ENCODE assay signal across 8 cellular contexts in genomic region chr16:25111403-25112166, GRCh38. TPM values are rescaled to one million over a fixed set of nuclear protein-coding genes. Genes with fewer than 3 reads are reported as not detected.
DNase-seq lines count a peak whose midpoint lies in the region; ATAC-seq, FAIRE-seq and TF ChIP-seq lines count a peak whose summit lies in the region.

Gene LCMT1 (plus strand): TSS chr16:25111742. CDS start chr16:25111884, 142 bp downstream.

- H3K9me3 ChIP-seq in BE2C = no peaks in the 10 kb centered on the region

- H3K4me1 ChIP-seq in BE2C = no peaks in the 10 kb centered on the region

- DNase-seq in BE2C (peak; percentile 91), GM19240 (ENCODE audit: insufficient read length, low spot score) (peak; percentile 90), NCI-H526 (lab: John Stamatoyannopoulos, UW) (peak; percentile 98 to 99), kidney tubule cell (ENCODE audit: low spot score) (peak; percentile 99)
- DNase-seq in activated CD4-positive, alpha-beta T cell treated with anti-CD3 and anti-CD28 coated beads for 48 hours = peak; percentile 94
- DNase-seq in stimulated activated CD4-positive, alpha-beta T cell treated with anti-CD3 and anti-CD28 coated beads, Interleukin-1b, Interleukin-23, amount 100 ng/mL, for 24 hours (ENCODE audit: low read depth in 4 of 4, low spot score in 1 of 4) = peak; percentile 73 to 90 (median 82)

- H3K36me3 ChIP-seq in BE2C = no peaks in the 10 kb centered on the region

- no peak for TF ChIP-seq CTCF in BE2C (IDR thresholded peaks at IDR 0.05; ENCODE audit: low read depth, low read length)

- peak; percentile 33 for FAIRE-seq in colon (lab: Jason Lieb, UNC)

- peak within 1 kb of the TSS; percentile 77 for H3K4me3 ChIP-seq in BE2C (ENCODE audit: low read depth, low read length)

- peak; percentile 93 for ATAC-seq in HG03460 (IDR thresholded peaks at IDR 0.05; ENCODE audit: unreplicated experiment)

- no peaks in the 10 kb centered on the region for H3K27me3 ChIP-seq in BE2C

RNA-seq across cellular contexts. Expression of gene LCMT1, which starts in this region (rescaled TPM):
- polyA plus RNA-seq in BE2C (2012; ENCODE audit: insufficient read depth, insufficient read length, low read depth) = 73.7 TPM

Comparison
In these comparisons a context has a peak if more than half of its experiments do, and no peak if none do; other contexts are left out.
1. Peak in every context shown above with its lines: DNase-seq, ATAC-seq and H3K4me3 ChIP-seq.